ENCODE assay signal across 1 cellular context in genomic region chr19:10694706-10695105, GRCh38.
TF ChIP-seq lines count a peak whose summit lies in the region.

No MANE protein-coding gene starts in this region.

TF ChIP-seq in H1, 55 proteins besides CTCF, POLR2A, EP300 and RAD21:
- TF ChIP-seq EGR1 (IDR thresholded peaks at IDR 0.05; ENCODE audit: borderline replicate concordance, low read depth, low read length) (no peak), POLR2AphosphoS5 (IDR thresholded peaks at IDR 0.05; ENCODE audit: low read depth, low read length) (no peak), SP2 (IDR thresholded peaks at IDR 0.05; ENCODE audit: low read length) (no peak), NANOG (IDR thresholded peaks at IDR 0.05; ENCODE audit: insufficient read depth, low read depth, low read length, poor library complexity, severe bottlenecking) (no peak), BCL11A (IDR thresholded peaks at IDR 0.05; ENCODE audit: low read depth in 2 of 2, low read length in 2 of 2) (no peak), SRF (IDR thresholded peaks at IDR 0.05; ENCODE audit: low read depth, low read length) (no peak), FOSL1 (IDR thresholded peaks at IDR 0.05; ENCODE audit: insufficient read depth, low read depth, low read length) (no peak), ASH2L (IDR thresholded peaks at IDR 0.05; ENCODE audit: low read length) (no peak), CTBP2 (IDR thresholded peaks at IDR 0.05; ENCODE audit: borderline replicate concordance, insufficient read depth, insufficient read length, low read length) (no peak), KDM1A (IDR thresholded peaks at IDR 0.05; ENCODE audit: borderline replicate concordance, low read length) (no peak), CEBPB (IDR thresholded peaks at IDR 0.05; ENCODE audit: low read depth, low read length) (no peak), TEAD4 (IDR thresholded peaks at IDR 0.05; ENCODE audit: low read depth, low read length) (no peak), NRF1 (IDR thresholded peaks at IDR 0.05; ENCODE audit: low read depth, low read length) (no peak), CHD1 (IDR thresholded peaks at IDR 0.05; ENCODE audit: low read depth, low read length) (no peak), POU5F1 (IDR thresholded peaks at IDR 0.05; ENCODE audit: low read depth, low read length) (no peak), CHD7 (IDR thresholded peaks at IDR 0.05; ENCODE audit: insufficient replicate concordance, low read length) (no peak), SP4 (IDR thresholded peaks at IDR 0.05; ENCODE audit: low read length) (no peak), TCF12 (IDR thresholded peaks at IDR 0.05; ENCODE audit: low read depth, low read length) (no peak)
